ENCODE assay signal across 26 cellular contexts in genomic region chr3:167091186-167091585, GRCh38.
DNase-seq lines count a peak whose midpoint lies in the region; ATAC-seq and TF ChIP-seq lines count a peak whose summit lies in the region.
"Had no signal": no experiment of that assay in that cellular context is flagged by ENCODE, and none has a peak within 500 bp of the region (broad histone marks: within the 10 kb centered on the region; RNA-seq: fewer than 3 reads in every experiment).

No MANE protein-coding gene starts in this region.

- no peak overlapping the region for H2AFZ ChIP-seq in hepatocyte

- H3K9me2 ChIP-seq in hepatocyte (replicated peaks; ENCODE audit: insufficient read depth) = no peaks in the 10 kb centered on the region

- TF ChIP-seq CTCF in hepatocyte (IDR thresholded peaks at IDR 0.05; ENCODE audit: poor library complexity) = no peak

- H4K20me1 ChIP-seq in hepatocyte (ENCODE audit: insufficient read depth, poor library complexity, severe bottlenecking) = no peaks in the 10 kb centered on the region

- H3K4me2 ChIP-seq in hepatocyte = no peak overlapping the region

- H3K36me3 ChIP-seq in hepatocyte (replicated peaks; ENCODE audit: insufficient read depth, low read depth) = no peaks in the 10 kb centered on the region
- H3K36me3 ChIP-seq: brain microvascular endothelial cell, esophagus muscularis mucosa, HAP-1, ovary had no signal

- ATAC-seq in HG03460 (IDR thresholded peaks at IDR 0.05; ENCODE audit: unreplicated experiment) = no peak
- ATAC-seq in HG02970 (IDR thresholded peaks at IDR 0.05; ENCODE audit: low FRiP score, unreplicated experiment) = no peak
- no peak for ATAC-seq in GM21619 (IDR thresholded peaks at IDR 0.05; ENCODE audit: unreplicated experiment)
- ATAC-seq: left cardiac atrium; stimulated activated naive B cell treated with anti-CD40 and anti-IgM and Interleukin-4, amounts not matched to agents 10 μg/mL and 1 μg/mL and 100 μg/mL, for 72 hours had no signal

- H3K4me1 ChIP-seq in hepatocyte (ENCODE audit: insufficient read depth) = peaks cover 3% of the 10 kb centered on the region
- H3K4me1 ChIP-seq: esophagus muscularis mucosa, HAP-1 had no signal

- peak overlapping the region; percentile 15 for H3K27ac ChIP-seq in hepatocyte
- H3K27ac ChIP-seq: brain microvascular endothelial cell, esophagus muscularis mucosa, ovary, SK-N-MC had no signal

- no peaks in the 10 kb centered on the region for H3K9me3 ChIP-seq in hepatocyte (ENCODE audit: low read depth)
- H3K9me3 ChIP-seq: esophagus muscularis mucosa, HAP-1, ovary had no signal

- 23% methylated on average over 2 of the region's 2 CpGs for WGBS in hepatocyte (ENCODE audit: low lambda C conversion rate, missing lambda C conversion rate)

- H3K4me3 ChIP-seq in hepatocyte = no peak overlapping the region
- H3K4me3 ChIP-seq: esophagus muscularis mucosa, HAP-1, ovary, SK-N-MC had no signal

- peak; percentile 82 for DNase-seq in DMS53 (lab: John Stamatoyannopoulos, UW)
- DNase-seq in NCI-H146 treated with DMSO at 0.1 percent for 48 hours (lab: John Stamatoyannopoulos, UW; ENCODE audit: unreplicated experiment) = peak; percentile 87
- DNase-seq in NCI-H82 treated with DMSO at 0.1 percent for 48 hours (lab: John Stamatoyannopoulos, UW; ENCODE audit: unreplicated experiment) = peak; percentile 99
- no peak for DNase-seq in hepatocyte (ENCODE audit: low spot score)
- no peak for DNase-seq in activated T-cell treated with anti-CD3 and anti-CD28 coated beads, Interleukin-2, amount 50 U/mL, for 48 hours
- DNase-seq: activated CD4-positive, alpha-beta memory T cell treated with anti-CD3 and anti-CD28 coated beads, Interleukin-2, amount 10 ng/mL, durations not matched to agents 7 days and 5 days; activated CD4-positive, alpha-beta T cell treated with anti-CD3 and anti-CD28 coated beads for 1 hour; activated CD8-positive, alpha-beta memory T cell treated with anti-CD3 and anti-CD28 coated beads, Interleukin-2, amount 50 U/mL, for 4 hours; activated naive CD4-positive, alpha-beta T cell treated with anti-CD3 and anti-CD28 coated beads, Interleukin-2, amount 50 U/mL, for 16 hours; amniotic stem cell; brain microvascular endothelial cell; CD4-positive, alpha-beta memory T cell; cerebellar nuclear complex; hippocampal formation; left cardiac atrium; NCI-H1694 treated with DMSO at 0.1 percent for 48 hours; ovary; stimulated activated naive B cell treated with anti-CD40 and anti-IgM and Interleukin-4, amounts not matched to agents 10 μg/mL and 1 μg/mL and 100 μg/mL, for 72 hours; substantia nigra; trophoblast cell had no signal

- H3K79me2 ChIP-seq in hepatocyte = no peaks in the 10 kb centered on the region

- no peaks in the 10 kb centered on the region for H3K27me3 ChIP-seq in hepatocyte
- H3K27me3 ChIP-seq: brain microvascular endothelial cell, esophagus muscularis mucosa, ovary had no signal

Comparison
In these comparisons a context has a peak if more than half of its experiments do, and no peak if none do; other contexts are left out.
1. DNase-seq: peak in DMS53 (single experiment), NCI-H146 treated with DMSO at 0.1 percent for 48 hours (single experiment) and NCI-H82 treated with DMSO at 0.1 percent for 48 hours (single experiment); none in hepatocyte (single experiment) and activated T-cell treated with anti-CD3 and anti-CD28 coated beads, Interleukin-2, amount 50 U/mL, for 48 hours (0 of 2).